ENCODE assay signal across 1 cellular context in genomic region chr10:133388265-133388972, GRCh38.
TF ChIP-seq lines count a peak whose summit lies in the region.

No MANE protein-coding gene starts in this region.

TF ChIP-seq in K562, 482 proteins besides CTCF, POLR2A, EP300 and RAD21 (continued from another document and continues in another):
- TF ChIP-seq FOXK2 (conservative IDR thresholded peaks at IDR 0.05 in 1 of 2, IDR thresholded peaks at IDR 0.05 in 1 of 2; ENCODE audit: low read depth in 2 of 2) (peak; percentile 70 to 76; a peak in 3 of 4 replicates), ARID2 (IDR thresholded peaks at IDR 0.05) (no peak), ZNF584 (CRISPR knock-in tag; IDR thresholded peaks at IDR 0.05; ENCODE audit: low read depth) (no peak), ZNF239 (CRISPR knock-in tag; IDR thresholded peaks at IDR 0.05) (no peak), MTA3 (IDR thresholded peaks at IDR 0.05; ENCODE audit: borderline replicate concordance) (0 out of 2 replicates have a peak, but pooled peaks have one; percentile 35), ZNF592 (IDR thresholded peaks at IDR 0.05) (peak; percentile 52; the same call in 1 of the 2 replicates), HDAC8 (tag; IDR thresholded peaks at IDR 0.05) (no peak), POLR2B (IDR thresholded peaks at IDR 0.05; ENCODE audit: low read depth, partially characterized antibody) (peak; percentile 37), MAFG (tag; conservative IDR thresholded peaks at IDR 0.05) (no peak), CTBP1 (IDR thresholded peaks at IDR 0.05; ENCODE audit: borderline replicate concordance) (peak; percentile 81), ZBTB11 (CRISPR knock-in tag; IDR thresholded peaks at IDR 0.05) (peak in 2 of 3 experiments; percentile 87 to 98; a peak in 4 of 6 replicates), MGA (IDR thresholded peaks at IDR 0.05) (peak; percentile 60; the same call in 1 of the 2 replicates), ZNF395 (CRISPR knock-in tag; IDR thresholded peaks at IDR 0.05) (no peak), TRIM24 (IDR thresholded peaks at IDR 0.05) (peak in 1 of 2 experiments; percentile 95; a peak in 2 of 4 replicates), TCF7L2 (IDR thresholded peaks at IDR 0.05; ENCODE audit: low read depth, low read length) (no peak), HMG20A (CRISPR knock-in tag; conservative IDR thresholded peaks at IDR 0.05) (no peak), FOXJ2 (tag; IDR thresholded peaks at IDR 0.05) (no peak), FOXA1 (IDR thresholded peaks at IDR 0.05; ENCODE audit: borderline replicate concordance) (no peak), RNF2 (IDR thresholded peaks at IDR 0.05) (0 out of 2 replicates have a peak, but pooled peaks have one; percentile 30), ZNF785 (CRISPR knock-in tag; IDR thresholded peaks at IDR 0.05) (no peak), ZNF398 (CRISPR knock-in tag; IDR thresholded peaks at IDR 0.05) (no peak), HIVEP1 (CRISPR knock-in tag; IDR thresholded peaks at IDR 0.05) (no peak), MCM7 (IDR thresholded peaks at IDR 0.05) (0 out of 4 replicates have a peak, but pooled peaks of 1 of the 2 experiments have one; percentile 36), CEBPZ (IDR thresholded peaks at IDR 0.05; ENCODE audit: borderline replicate concordance, low read depth, low read length) (no peak), DIDO1 (tag; IDR thresholded peaks at IDR 0.05; ENCODE audit: low read depth) (peak; percentile 95), ZNF184 (CRISPR knock-in tag; IDR thresholded peaks at IDR 0.05) (no peak), EP400 (IDR thresholded peaks at IDR 0.05) (peak; percentile 69), CBFA2T3 (IDR thresholded peaks at IDR 0.05) (no peak), KDM1A (IDR thresholded peaks at IDR 0.05) (peak; percentile 32 to 51; a peak in 3 of 4 replicates), ATF7 (IDR thresholded peaks at IDR 0.05) (peak; percentile 29; the same call in 1 of the 2 replicates), SMARCC2 (IDR thresholded peaks at IDR 0.05; ENCODE audit: low read depth) (no peak), ZNF324 (CRISPR knock-in tag; IDR thresholded peaks at IDR 0.05) (no peak)
